In genomic region chr17:6430769-6431168, GRCh38 we compare ENCODE assay signal across 1 cellular context.
TF ChIP-seq lines count a peak whose summit lies in the region.

No MANE protein-coding gene starts in this region.

TF ChIP-seq in H1, 55 proteins besides CTCF, POLR2A, EP300 and RAD21:
- TF ChIP-seq HDAC2 (IDR thresholded peaks at IDR 0.05; ENCODE audit: borderline replicate concordance in 1 of 2, low read depth in 2 of 2, low read length in 2 of 2) (no peak), KDM4A (IDR thresholded peaks at IDR 0.05; ENCODE audit: low read depth, low read length, severe bottlenecking) (no peak), CHD7 (IDR thresholded peaks at IDR 0.05; ENCODE audit: insufficient replicate concordance, low read length) (no peak), HDAC6 (IDR thresholded peaks at IDR 0.05; ENCODE audit: low read depth, low read length) (no peak)
TF ChIP-seq in H1: peak in this region for 0.
